9 cellular contexts compared by ENCODE assay signal in genomic region chr7:24572014-24572413, GRCh38. TPM values are rescaled to one million over a fixed set of nuclear protein-coding genes. Genes with fewer than 3 reads are reported as not detected.
DNase-seq lines count a peak whose midpoint lies in the region; ATAC-seq, FAIRE-seq and TF ChIP-seq lines count a peak whose summit lies in the region.
"Had no signal": no experiment of that assay in that cellular context is flagged by ENCODE, and none has a peak within 500 bp of the region (broad histone marks: within the 10 kb centered on the region; RNA-seq: fewer than 3 reads in every experiment).

No MANE protein-coding gene starts in this region.

- peaks cover 25% of the 10 kb centered on the region for H3K4me1 Mint-ChIP-seq in activated naive CD8-positive, alpha-beta T cell treated with anti-CD3 and anti-CD28 coated beads, Interleukin-2, amount 10 ng/mL, durations not matched to agents 7 days and 5 days

- TF ChIP-seq CTCF in A549 (IDR thresholded peaks at IDR 0.05) (no peak), lower lobe of right lung (IDR thresholded peaks at IDR 0.05) (no peak)

- H3K36me3 ChIP-seq in GM23248 (ENCODE audit: low read depth), result no peaks in the 10 kb centered on the region
- no peaks in the 10 kb centered on the region for H3K36me3 ChIP-seq in lower lobe of right lung

- ATAC-seq in A549, result no peak
- ATAC-seq in activated naive CD8-positive, alpha-beta T cell treated with anti-CD3 and anti-CD28 coated beads, Interleukin-2, amount 10 ng/mL, durations not matched to agents 7 days and 5 days (ENCODE audit: low read depth), result no peak
- ATAC-seq in lower lobe of right lung, result no peak
- no peak for ATAC-seq in HG03175 (IDR thresholded peaks at IDR 0.05; ENCODE audit: unreplicated experiment)

- no peak for TF ChIP-seq POLR2A in A549 (IDR thresholded peaks at IDR 0.05; ENCODE audit: low read length)

- 81% methylated on average over 5 of the region's 5 CpGs for WGBS in A549 (ENCODE audit: missing lambda C conversion rate)
- 50 to 54% methylated on average over 5 of the region's 5 CpGs for WGBS in GM23248 (ENCODE audit: low coverage in 1 of 2, low lambda C conversion rate in 2 of 2, missing lambda C conversion rate in 2 of 2), 2 experiments

- peak overlapping the region; percentile 65; the same call in 2 of the 3 replicates for H3K4me3 ChIP-seq in A549
- peak overlapping the region; percentile 97; the same call in 1 of the 2 replicates for H3K4me3 ChIP-seq in GM23248
- H3K4me3 ChIP-seq in lower lobe of right lung, result peak overlapping the region; percentile 76

- 0 out of 2 replicates have a peak overlapping the region, but pooled peaks have one; percentile 100 for H2AFZ ChIP-seq in GM23248

- no peak overlapping the region for H3K27ac ChIP-seq in A549
- H3K27ac ChIP-seq in GM23248, result no peak overlapping the region
- H3K27ac ChIP-seq in lower lobe of right lung, result no peak overlapping the region

- H3K4me2 ChIP-seq in A549, result peak overlapping the region; percentile 94
- peak overlapping the region; percentile 92 for H3K4me2 ChIP-seq in GM23248 (ENCODE audit: unreplicated experiment)

- DNase-seq in A549 (ENCODE audit: low read depth in 1 of 2, low spot score in 1 of 2) (no peak), GM23248 (peak; percentile 1), lower lobe of right lung (no peak), epidermal melanocyte (ENCODE audit: insufficient read length, low spot score) (no peak), NCI-H82 treated with DMSO at 0.1 percent for 48 hours (lab: John Stamatoyannopoulos, UW; ENCODE audit: unreplicated experiment) (no peak), AG08395 (ENCODE audit: low spot score) (no peak)
- DNase-seq in activated naive CD8-positive, alpha-beta T cell treated with anti-CD3 and anti-CD28 coated beads, Interleukin-2, amount 10 ng/mL, durations not matched to agents 7 days and 5 days, result no peak
- DNase-seq: NK-92 treated with Interleukin-12 subunit alpha and Interleukin-12 subunit beta, amount 100 ng/mL, for 24 hours had no signal

- H3K9ac ChIP-seq in GM23248, result no peak overlapping the region

- in situ Hi-C loops in GM23248 (cut with MboI), result no loop called here

- POLR2A ChIA-PET in A549 (lab: Yijun Ruan, JAX), result no interaction called here
- POLR2A ChIA-PET in activated naive CD8-positive, alpha-beta T cell treated with anti-CD3 and anti-CD28 coated beads, Interleukin-2, amount 10 ng/mL, durations not matched to agents 7 days and 5 days (lab: Charles Lee), result no interaction called here

- H4K20me1 ChIP-seq in GM23248 (ENCODE audit: insufficient read depth), result no peaks in the 10 kb centered on the region

- H3K27ac Mint-ChIP-seq in activated naive CD8-positive, alpha-beta T cell treated with anti-CD3 and anti-CD28 coated beads, Interleukin-2, amount 10 ng/mL, durations not matched to agents 7 days and 5 days, result peak overlapping the region; percentile 83

- no peak for TF ChIP-seq RAD21 in A549 (conservative IDR thresholded peaks at IDR 0.05 in 1 of 2, IDR thresholded peaks at IDR 0.05 in 1 of 2)

- no peak for TF ChIP-seq EP300 in A549 (IDR thresholded peaks at IDR 0.05)

- H3K27me3 Mint-ChIP-seq in activated naive CD8-positive, alpha-beta T cell treated with anti-CD3 and anti-CD28 coated beads, Interleukin-2, amount 10 ng/mL, durations not matched to agents 7 days and 5 days, result peaks cover 47% of the 10 kb centered on the region

- peaks cover 23% of the 10 kb centered on the region for H3K27me3 ChIP-seq in GM23248 (replicated peaks; ENCODE audit: insufficient read depth)
- peaks cover 4% of the 10 kb centered on the region for H3K27me3 ChIP-seq in lower lobe of right lung (ENCODE audit: low read depth)

- H3K9me3 ChIP-seq in A549 (no peaks in the 10 kb centered on the region), GM23248 (ENCODE audit: low read depth) (no peaks in the 10 kb centered on the region), lower lobe of right lung (no peaks in the 10 kb centered on the region)

- CTCF ChIA-PET in A549 (lab: Yijun Ruan, JAX), result interaction anchor here (6.8 kb wide), 1 partner anchor 94 kb away, joined by 58 read pairs; no protein-coding TSS in a partner anchor

- H3K36me3 Mint-ChIP-seq in activated naive CD8-positive, alpha-beta T cell treated with anti-CD3 and anti-CD28 coated beads, Interleukin-2, amount 10 ng/mL, durations not matched to agents 7 days and 5 days, result no peaks in the 10 kb centered on the region

- H3K9me3 Mint-ChIP-seq in activated naive CD8-positive, alpha-beta T cell treated with anti-CD3 and anti-CD28 coated beads, Interleukin-2, amount 10 ng/mL, durations not matched to agents 7 days and 5 days, result no peaks in the 10 kb centered on the region

- intact Hi-C loops in lower lobe of right lung (cut with DNase I), result no loop called here

- no peaks in the 10 kb centered on the region for H3K9me2 ChIP-seq in GM23248 (ENCODE audit: insufficient read depth)

- H3F3A ChIP-seq in GM23248 (ENCODE audit: insufficient read depth), result peaks cover 18% of the 10 kb centered on the region; the same call in 1 of the 2 replicates

- FAIRE-seq in A549 (lab: Jason Lieb, UNC), result no peak

- peaks cover 28% of the 10 kb centered on the region for H3K79me2 ChIP-seq in GM23248 (ENCODE audit: insufficient read depth)

- H3K4me1 ChIP-seq in A549 (peaks cover 24% of the 10 kb centered on the region), GM23248 (ENCODE audit: insufficient read depth) (peaks cover 8% of the 10 kb centered on the region; the same call in 1 of the 2 replicates), lower lobe of right lung (peaks cover 15% of the 10 kb centered on the region)

- H3K4me3 Mint-ChIP-seq in activated naive CD8-positive, alpha-beta T cell treated with anti-CD3 and anti-CD28 coated beads, Interleukin-2, amount 10 ng/mL, durations not matched to agents 7 days and 5 days, result peak overlapping the region; percentile 83

TF ChIP-seq in A549, 52 proteins besides CTCF, POLR2A, EP300 and RAD21:
- TF ChIP-seq HEYL (CRISPR knock-in tag; IDR thresholded peaks at IDR 0.05), result no peak
- no peak for TF ChIP-seq MAX (IDR thresholded peaks at IDR 0.05)
- no peak for TF ChIP-seq REST (IDR thresholded peaks at IDR 0.05)
- TF ChIP-seq BCL3 (IDR thresholded peaks at IDR 0.05), result no peak
- no peak for TF ChIP-seq HOXA7 (CRISPR knock-in tag; IDR thresholded peaks at IDR 0.05)
- no peak for TF ChIP-seq RARB (CRISPR knock-in tag; IDR thresholded peaks at IDR 0.05)

RNA-seq across cellular contexts. Expression of gene PALS2, which starts 1.2 kb away (rescaled TPM):
- polyA plus RNA-seq in A549 (2011; rRNA removed) (12.5 and 17.8 TPM in 2 replicates), A549 (2017; fragmentation: RNase III; extraction: RNeasy Plus Mini Kit Qiagen cat#74134 plus additional on column Dnase treatment) (16.2 to 19.8 TPM (median 16.4 TPM) in 3 replicates), GM23248 (2016; fragmentation: Nextera tagmentation; extraction: Ambion mirVana) (8.1 and 8.3 TPM in 2 replicates)
- 7.9 and 9.8 TPM in 2 replicates for polyA plus RNA-seq in A549 (2012; cell fraction: cytosol; rRNA removed)
- 2.3 and 2.9 TPM in 2 replicates for polyA plus RNA-seq in A549 (2012; cell fraction: nucleus; rRNA removed)
- 10.8 and 11.3 TPM in 2 replicates for polyA minus RNA-seq in A549 (2011; rRNA and poly(A)+ RNA removed)
- 16.9 and 17.4 TPM in 2 replicates for total RNA-seq in GM23248 (2014; rRNA removed; shearing (Covaris generic))
- 10 to 100 TPM; 20.4 to 21.6 TPM for total RNA-seq in activated naive CD8-positive, alpha-beta T cell treated with anti-CD3 and anti-CD28 coated beads, Interleukin-2, amount 10 ng/mL, durations not matched to agents 7 days and 5 days
- 9.8 TPM for total RNA-seq in lower lobe of right lung
